ENCODE assay signal across 9 cellular contexts in genomic region chr6:11218827-11219826, GRCh38. TPM values are rescaled to one million over a fixed set of nuclear protein-coding genes. Genes with fewer than 3 reads are reported as not detected.
DNase-seq lines count a peak whose midpoint lies in the region; ATAC-seq, FAIRE-seq and TF ChIP-seq lines count a peak whose summit lies in the region.
"Had no signal": no experiment of that assay in that cellular context is flagged by ENCODE, and none has a peak within 500 bp of the region (broad histone marks: within the 10 kb centered on the region; RNA-seq: fewer than 3 reads in every experiment).

No MANE protein-coding gene starts in this region.

- FAIRE-seq in K562 (lab: Jason Lieb, UNC), result no peak

- ATAC-seq in K562 (no peak), GM19397 (IDR thresholded peaks at IDR 0.05; ENCODE audit: unreplicated experiment) (no peak), GM19023 (IDR thresholded peaks at IDR 0.05; ENCODE audit: unreplicated experiment) (no peak), HG03520 (IDR thresholded peaks at IDR 0.05; ENCODE audit: unreplicated experiment) (no peak)

- TF ChIP-seq RAD21 in K562 (CRISPR knock-in tag; conservative IDR thresholded peaks at IDR 0.05 in 1 of 2, IDR thresholded peaks at IDR 0.05 in 1 of 2), result no peak

- no peak for TF ChIP-seq CTCF in K562 (IDR thresholded peaks at IDR 0.05 in 2 of 3, conservative IDR thresholded peaks at IDR 0.05 in 1 of 3; ENCODE audit: insufficient read depth in 2 of 3, low read depth in 1 of 3, low read length in 3 of 3)

- CTCF ChIA-PET in K562 (lab: Yijun Ruan, JAX; ENCODE audit: low intra/inter-chr PET ratio), result no interaction called here

- POLR2A ChIA-PET in K562 (lab: Yijun Ruan, JAX), result interaction anchor here (0.7 to 1.0 kb wide), 2 partner anchors 11 to 174 kb away, joined by 3 read pairs; no protein-coding TSS in a partner anchor

- no peak overlapping the region for H2AFZ ChIP-seq in K562 (ENCODE audit: low read depth, low read length)
- H2AFZ ChIP-seq: PC-9 had no signal

- no peak overlapping the region for H3K4me2 ChIP-seq in K562 (ENCODE audit: insufficient read depth, low read length)
- H3K4me2 ChIP-seq: PC-9 had no signal

- H4K20me1 ChIP-seq in K562 (replicated peaks; ENCODE audit: control insufficient read depth, insufficient read depth, low read length), result 0 out of 2 replicates have a peak, but pooled peaks cover 4% of the 10 kb centered on the region

- H3K79me2 ChIP-seq in K562 (ENCODE audit: control insufficient read depth, insufficient read depth, low read length), result no peaks in the 10 kb centered on the region

- DNase-seq in LoVo (ENCODE audit: low spot score) (peak; percentile 47), K562 (ENCODE audit: extremely low read depth in 1 of 4, low spot score in 3 of 4) (no peak), GM19240 (ENCODE audit: insufficient read length, low spot score) (no peak)
- DNase-seq: PC-9 had no signal

- H3K9me1 ChIP-seq in K562 (ENCODE audit: control insufficient read depth, insufficient read depth, low read length), result no peaks in the 10 kb centered on the region

- H3K36me3 ChIP-seq in K562 (ENCODE audit: control insufficient read depth, insufficient read depth, low read length) (no peaks in the 10 kb centered on the region), skeletal muscle tissue (ENCODE audit: control insufficient read depth in 3 of 3, insufficient read depth in 3 of 3, low read length in 3 of 3) (no peaks in the 10 kb centered on the region)

- BruUV-seq in K562 (replicated peaks; lab: Mats Ljungman, UMichigan), result no TSS peak

- H3K27me3 ChIP-seq in K562 (ENCODE audit: control insufficient read depth in 2 of 2, insufficient read depth in 2 of 2, low read length in 2 of 2) (peaks cover 27 to 44% of the 10 kb centered on the region in 2 experiments; a peak in 4 of 5 replicates), layer of hippocampus (ENCODE audit: control insufficient read depth, insufficient read depth, low read length) (no peaks in the 10 kb centered on the region), skeletal muscle tissue (ENCODE audit: control insufficient read depth in 3 of 3, insufficient read depth in 3 of 3, low read length in 3 of 3) (no peaks in the 10 kb centered on the region)

- no peak for TF ChIP-seq EP300 in K562 (IDR thresholded peaks at IDR 0.05; ENCODE audit: low read length)

- no peak overlapping the region for H3K9ac ChIP-seq in K562 (ENCODE audit: insufficient read depth in 1 of 2, low read depth in 2 of 2, low read length in 2 of 2)
- peak overlapping the region in 1 of 3 donors; percentile 30 for H3K9ac ChIP-seq in skeletal muscle tissue (ENCODE audit: low read depth in 1 of 3, low read length in 3 of 3)

- no peaks in the 10 kb centered on the region for H3K4me1 ChIP-seq in K562 (replicated peaks in 1 of 2; ENCODE audit: control insufficient read depth in 2 of 2, insufficient read depth in 2 of 2, low read length in 2 of 2)
- H3K4me1 ChIP-seq in skeletal muscle tissue (ENCODE audit: control insufficient read depth in 3 of 3, insufficient read depth in 3 of 3, low read length in 3 of 3), result peaks cover 29 to 42% (median 34%) of the 10 kb centered on the region in 3 donors

- H3K4me3 ChIP-seq in K562, result no peak overlapping the region
- no peak overlapping the region for H3K4me3 ChIP-seq in skeletal muscle tissue (ENCODE audit: low read length in 3 of 3)
- H3K4me3 ChIP-seq: PC-9 had no signal

- H3K9me3 ChIP-seq in K562 (replicated peaks; ENCODE audit: control insufficient read depth, insufficient read depth, low read depth, low read length) (no peaks in the 10 kb centered on the region), skeletal muscle tissue (ENCODE audit: control insufficient read depth in 3 of 3, low read length in 3 of 3) (no peaks in the 10 kb centered on the region)

- in situ Hi-C loops in K562 (cut with MboI), result no loop called here

- H3K27ac ChIP-seq in K562 (ENCODE audit: extremely low read depth, low read depth, low read length) (no peak overlapping the region), layer of hippocampus (ENCODE audit: low read depth, low read length) (peak overlapping the region; percentile 74), skeletal muscle tissue (ENCODE audit: low read depth, low read length) (peak overlapping the region; percentile 56)
- H3K27ac ChIP-seq: PC-9 had no signal

- intact Hi-C loops in K562 (cut with micrococcal nuclease), result no loop called here

- 3% methylated on average over 15 of the region's 15 CpGs for WGBS in K562 (ENCODE audit: insufficient coverage, low coverage, missing lambda C conversion rate)

- no peak for TF ChIP-seq POLR2A in K562 (conservative IDR thresholded peaks at IDR 0.05)

TF ChIP-seq in K562, 482 proteins besides CTCF, POLR2A, EP300 and RAD21:
- TF ChIP-seq IFI16 (CRISPR knock-in tag; IDR thresholded peaks at IDR 0.05), result no peak
- TF ChIP-seq CREM (IDR thresholded peaks at IDR 0.05; ENCODE audit: low read depth), result no peak; the same call in 1 of the 2 replicates
- TF ChIP-seq, protein P1, sequence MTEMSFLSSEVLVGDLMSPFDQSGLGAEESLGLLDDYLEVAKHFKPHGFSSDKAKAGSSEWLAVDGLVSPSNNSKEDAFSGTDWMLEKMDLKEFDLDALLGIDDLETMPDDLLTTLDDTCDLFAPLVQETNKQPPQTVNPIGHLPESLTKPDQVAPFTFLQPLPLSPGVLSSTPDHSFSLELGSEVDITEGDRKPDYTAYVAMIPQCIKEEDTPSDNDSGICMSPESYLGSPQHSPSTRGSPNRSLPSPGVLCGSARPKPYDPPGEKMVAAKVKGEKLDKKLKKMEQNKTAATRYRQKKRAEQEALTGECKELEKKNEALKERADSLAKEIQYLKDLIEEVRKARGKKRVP (CRISPR knock-in tag; IDR thresholded peaks at IDR 0.05), result peak; percentile 41; the same call in 1 of the 2 replicates
- no peak for TF ChIP-seq ESRRA (IDR thresholded peaks at IDR 0.05; ENCODE audit: borderline replicate concordance, low read depth)

RNA-seq across cellular contexts. Expression of gene NEDD9, which starts 13.3 kb away (rescaled TPM):
- not detected in 2 replicates for total RNA-seq in K562 (2011; cell fraction: chromatin; rRNA removed; ENCODE audit: low replicate concordance)
- not detected in 2 replicates for total RNA-seq in K562 (2011; cell fraction: nucleolus; rRNA removed)
- not detected in 2 replicates for total RNA-seq in K562 (2011; cell fraction: nucleoplasm; rRNA removed)
- total RNA-seq in K562 (2014; rRNA removed) (not detected in 2 replicates), K562 (2014; rRNA removed; fragmentation: Illumina TruSeq; extraction: Trizol) (0.04 TPM in 1 of 2 replicates, not detected in the other), K562 (2015; rRNA removed; fragmentation: Illumina TruSeq; extraction: Trizol) (0.19 TPM in 1 of 2 replicates, not detected in the other), K562 (2021) (0.18 and 0.31 TPM in 2 replicates), skeletal muscle tissue (21.4 TPM)
- polyA plus RNA-seq in K562 (2011; rRNA removed) (0.05 and 0.15 TPM in 2 replicates), K562 (2014; fragmentation: Illumina TruSeq; extraction: Trizol) (not detected in 2 replicates), K562 (2014; fragmentation: Nextera tagmentation; extraction: Ambion mirVana) (not detected), K562 (2014; rRNA removed) (not detected in 2 replicates)
- 0.01 TPM in 1 of 2 replicates, not detected in the other for polyA plus RNA-seq in K562 (2011; cell fraction: cytosol; rRNA removed)
- polyA plus RNA-seq in K562 (2011; cell fraction: nucleus; rRNA removed), result not detected in 2 replicates
- polyA plus RNA-seq in K562 (2012), result 0.17 and 1.1 TPM in 2 replicates
- 0.21 TPM in 1 of 2 replicates, not detected in the other for polyA minus RNA-seq in K562 (2011; rRNA and poly(A)+ RNA removed)
- polyA minus RNA-seq in K562 (2011; cell fraction: cytosol; rRNA and poly(A)+ RNA removed), result 1.2 TPM in 1 of 2 replicates, not detected in the other
- polyA minus RNA-seq in K562 (2011; cell fraction: nucleus; rRNA and poly(A)+ RNA removed), result not detected in 2 replicates

Comparison
In these comparisons a context has a peak if more than half of its experiments do, and no peak if none do; other contexts are left out.
1. RNA of gene NEDD9, which starts 13.3 kb away (total RNA-seq): 21.4 TPM in skeletal muscle tissue (single experiment); 0.04 to 0.31 TPM in K562; every median in the first group is over 10 times any median in the second.